In the genomic region with DNA sequence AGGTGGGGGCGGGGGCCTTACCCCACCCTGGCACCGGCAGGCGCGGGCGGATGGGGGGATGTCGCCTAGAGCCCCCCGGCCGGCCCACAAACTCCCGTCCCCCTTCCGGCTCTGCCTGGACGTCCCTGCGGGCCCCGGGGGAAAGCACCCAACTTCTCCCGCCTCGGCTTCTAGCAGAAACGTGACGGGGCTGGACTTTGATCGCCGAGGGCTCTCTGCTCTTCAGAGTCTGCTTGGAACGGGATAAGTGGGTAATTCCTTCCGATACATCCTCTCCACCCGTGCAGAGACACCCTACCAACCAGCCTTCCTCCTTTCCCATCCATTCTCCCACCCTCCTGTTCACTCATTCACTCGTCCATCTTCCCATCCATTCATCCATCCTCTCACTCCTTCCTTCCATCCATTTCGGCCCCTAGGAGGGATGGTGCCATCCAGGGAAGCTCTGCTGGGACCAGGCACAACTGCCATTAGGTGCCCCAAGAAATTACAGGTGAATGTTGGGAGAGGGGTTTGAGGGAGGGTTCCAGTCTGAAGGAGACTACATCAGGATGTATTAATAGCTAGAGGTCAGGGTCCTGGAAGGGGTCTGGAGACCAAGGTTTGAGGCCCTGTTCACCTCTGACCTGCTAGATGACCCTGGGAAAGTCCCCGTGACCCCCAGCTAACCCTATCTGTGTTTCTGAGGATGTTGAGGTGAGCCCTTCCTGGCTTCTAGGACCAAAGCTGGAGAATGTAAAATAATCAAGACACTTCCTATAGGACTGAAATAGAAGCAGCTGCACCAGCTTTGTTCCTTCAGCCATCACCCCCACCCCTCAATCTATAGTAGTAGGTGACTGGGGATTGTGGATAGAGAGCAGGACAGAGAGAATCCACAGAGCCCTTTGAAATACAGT, we compare ENCODE assay signal across 8 cellular contexts. TPM values are rescaled to one million over a fixed set of nuclear protein-coding genes. Genes with fewer than 3 reads are reported as not detected.
DNase-seq lines count a peak whose midpoint lies in the region; ATAC-seq, FAIRE-seq and TF ChIP-seq lines count a peak whose summit lies in the region.

No MANE protein-coding gene starts in this region.

- no peak for FAIRE-seq in RCC 7860 (lab: Jason Lieb, UNC)

- no peak for TF ChIP-seq POLR2A in prostate gland (IDR thresholded peaks at IDR 0.05)

- CTCF ChIA-PET in Panc1 (lab: Charles Lee), result interaction anchor here (0.8 kb wide), 2 partner anchors 24 to 160 kb away, joined by 3 to 4 read pairs; no protein-coding TSS in a partner anchor

- POLR2A ChIA-PET in Panc1 (lab: Charles Lee), result interaction anchor here (1.2 kb wide), 1 partner anchor 105 kb away, joined by 3 read pairs; no protein-coding TSS in a partner anchor

- WGBS in prostate gland, result 7% methylated on average over 25 of the region's 25 CpGs

- H3K4me3 ChIP-seq in Panc1 (ENCODE audit: low read depth in 2 of 2, low read length in 2 of 2), result peak overlapping the region; percentile 52 to 66
- H3K4me3 ChIP-seq in fibroblast of the aortic adventitia (ENCODE audit: low read depth, low read length), result peak overlapping the region; percentile 5
- H3K4me3 ChIP-seq in prostate gland, result peak overlapping the region; percentile 68 to 76

- no peak for TF ChIP-seq CTCF in Panc1 (IDR thresholded peaks at IDR 0.05)
- no peak for TF ChIP-seq CTCF in fibroblast of the aortic adventitia (IDR thresholded peaks at IDR 0.05; ENCODE audit: insufficient read depth, low read length)
- TF ChIP-seq CTCF in prostate gland (IDR thresholded peaks at IDR 0.05), result no peak

- H3K36me3 ChIP-seq in ES-I3 (ENCODE audit: insufficient read depth, low read length), result no peaks in the 10 kb centered on the region
- no peaks in the 10 kb centered on the region for H3K36me3 ChIP-seq in Panc1 (ENCODE audit: control insufficient read depth, insufficient read depth, low read length)
- H3K36me3 ChIP-seq in prostate gland, result no peaks in the 10 kb centered on the region

- H3K9ac ChIP-seq in ES-I3 (ENCODE audit: low read depth, low read length), result peak overlapping the region; percentile 83

- H3K4me1 ChIP-seq in ES-I3 (ENCODE audit: insufficient read depth, low read length), result peaks cover 4% of the 10 kb centered on the region; the same call in 1 of the 2 replicates
- H3K4me1 ChIP-seq in Panc1 (ENCODE audit: control insufficient read depth, insufficient read depth, low read length), result no peaks in the 10 kb centered on the region; the same call in 1 of the 2 replicates
- peaks cover 3% of the 10 kb centered on the region for H3K4me1 ChIP-seq in prostate gland (replicated peaks)

- DNase-seq in Panc1 (ENCODE audit: low read depth, low spot score) (no peak), fibroblast of the aortic adventitia (ENCODE audit: low read depth) (no peak), prostate gland (ENCODE audit: low spot score) (no peak), RCC 7860 (ENCODE audit: low spot score) (no peak)
- DNase-seq in stimulated activated CD4-positive, alpha-beta T cell treated with anti-CD3 and anti-CD28 coated beads, Interleukin-2, amount 100 ng/mL, for 48 hours, result no peak

- no TSS peak for BruUV-seq in Panc1 (replicated peaks; lab: Mats Ljungman, UMichigan)

- H3K27ac ChIP-seq in Panc1 (ENCODE audit: low read length) (peak overlapping the region; percentile 18), prostate gland (peak overlapping the region; percentile 66 to 67)

- H3K9me3 ChIP-seq in ES-I3 (ENCODE audit: control insufficient read depth, insufficient read depth, low read length), result no peaks in the 10 kb centered on the region
- no peaks in the 10 kb centered on the region for H3K9me3 ChIP-seq in Panc1 (ENCODE audit: control insufficient read depth, insufficient read depth, low read depth, low read length)
- H3K9me3 ChIP-seq in prostate gland, result no peaks in the 10 kb centered on the region

- in situ Hi-C loops in Panc1 (cut with HindIII; ENCODE audit: low pct_unique_long_range_greater_than_20kb, low sequenced_read_pairs), result no loop called here

- ATAC-seq in Panc1 (peak; percentile 31), GM21576 (IDR thresholded peaks at IDR 0.05; ENCODE audit: unreplicated experiment) (no peak), HG03469 (IDR thresholded peaks at IDR 0.05; ENCODE audit: unreplicated experiment) (no peak)

- peaks cover 3% of the 10 kb centered on the region; the same call in 1 of the 2 replicates for H3K27me3 ChIP-seq in Panc1 (ENCODE audit: control insufficient read depth, insufficient read depth, low read length)
- H3K27me3 ChIP-seq in prostate gland (replicated peaks; ENCODE audit: insufficient read depth), result no peaks in the 10 kb centered on the region

- intact Hi-C loops in Panc1 (cut with micrococcal nuclease; ENCODE audit: unreplicated experiment), result no loop called here
- intact Hi-C loops in prostate gland (cut with DNase I), result no loop called here

RNA-seq across cellular contexts. Expression of gene TTLL9, which starts 0.5 kb away (rescaled TPM):
- total RNA-seq in Panc1 (2021; ENCODE audit: unreplicated experiment), result 2.1 TPM
- 3.1 TPM for polyA plus RNA-seq in Panc1 (2012; ENCODE audit: insufficient read length)
- 0.09 and 0.41 TPM in 2 replicates for total RNA-seq in fibroblast of the aortic adventitia (ENCODE audit: low replicate concordance)
- total RNA-seq in prostate gland, result 1 to 10 TPM in 1 of 2 donors, not detected in 1; 1.2 TPM

RNA-seq across cellular contexts. Expression of gene DUSP15, which starts 0.6 kb away (rescaled TPM):
- total RNA-seq in Panc1 (2021; ENCODE audit: unreplicated experiment) (23.6 TPM), fibroblast of the aortic adventitia (ENCODE audit: low replicate concordance) (9.9 TPM in 1 of 2 replicates, not detected in the other), prostate gland (10 to 100 TPM in 1 of 2 donors, 1 to 10 TPM in 1; 1.7 to 57.9 TPM)
- polyA plus RNA-seq in Panc1 (2012; ENCODE audit: insufficient read length), result 16.1 TPM

RNA-seq across cellular contexts. Expression of gene FOXS1, which starts 25.5 kb away (rescaled TPM):
- total RNA-seq in Panc1 (2021; ENCODE audit: unreplicated experiment), result 6.3 TPM
- polyA plus RNA-seq in Panc1 (2012; ENCODE audit: insufficient read length), result 6.0 TPM
- 2.3 TPM in 1 of 2 replicates, not detected in the other for total RNA-seq in fibroblast of the aortic adventitia (ENCODE audit: low replicate concordance)
- 1 to 10 TPM in 1 of 2 donors, not detected in 1; 8.3 TPM for total RNA-seq in prostate gland

RNA-seq across cellular contexts. Expression of gene MYLK2, which starts 51.8 kb away (rescaled TPM):
- 0.87 TPM for total RNA-seq in Panc1 (2021; ENCODE audit: unreplicated experiment)
- 0.15 TPM for polyA plus RNA-seq in Panc1 (2012; ENCODE audit: insufficient read length)
- total RNA-seq in fibroblast of the aortic adventitia (ENCODE audit: low replicate concordance), result 0.18 TPM in 1 of 2 replicates, not detected in the other
- under 1 TPM; 0.27 to 0.91 TPM for total RNA-seq in prostate gland

Comparison
In these comparisons a context has a peak if more than half of its experiments do, and no peak if none do; other contexts are left out.
1. H3K4me3 ChIP-seq: peak in every context shown above with its lines; median percentile 72 in prostate gland; 59 in Panc1; 5 in fibroblast of the aortic adventitia.